In the genomic region with DNA sequence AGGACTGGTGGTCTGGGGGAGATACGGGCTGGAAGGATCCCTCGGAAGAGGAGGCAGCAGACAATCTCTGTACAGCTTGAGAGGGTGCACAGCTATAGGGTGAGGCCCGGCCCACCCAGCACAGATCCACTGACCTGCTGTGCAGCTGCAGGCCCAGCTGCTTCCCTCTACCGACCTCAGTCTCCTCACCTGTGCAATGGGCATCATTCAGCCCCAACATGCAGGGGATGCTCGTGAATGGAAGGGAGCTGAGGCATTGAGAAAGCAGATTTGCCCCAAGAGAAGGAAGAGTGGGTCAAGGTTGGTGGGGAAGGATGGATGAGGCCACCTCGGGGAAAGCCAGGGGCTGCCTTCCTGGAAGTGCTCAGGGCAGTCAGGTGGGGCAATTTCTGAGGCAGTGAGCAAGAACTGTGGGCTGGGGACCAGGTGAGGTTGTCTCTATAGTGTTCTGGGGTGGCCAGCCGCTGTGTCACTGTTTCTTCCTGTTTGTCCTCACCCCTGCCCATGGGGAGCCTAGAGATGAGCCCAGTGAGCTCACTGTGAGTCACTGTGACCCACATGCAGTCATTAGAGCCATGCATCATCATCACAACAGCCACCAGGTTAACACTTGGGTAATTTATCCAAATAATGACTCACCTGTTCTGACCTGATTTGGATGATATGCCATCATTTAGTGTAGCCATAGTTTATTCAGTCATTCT, we compare ENCODE assay signal across 1 cellular context.
TF ChIP-seq lines count a peak whose summit lies in the region.

No MANE protein-coding gene starts in this region.

TF ChIP-seq in GM12878, 131 proteins besides CTCF, POLR2A, EP300 and RAD21:
- TF ChIP-seq, protein P1, sequence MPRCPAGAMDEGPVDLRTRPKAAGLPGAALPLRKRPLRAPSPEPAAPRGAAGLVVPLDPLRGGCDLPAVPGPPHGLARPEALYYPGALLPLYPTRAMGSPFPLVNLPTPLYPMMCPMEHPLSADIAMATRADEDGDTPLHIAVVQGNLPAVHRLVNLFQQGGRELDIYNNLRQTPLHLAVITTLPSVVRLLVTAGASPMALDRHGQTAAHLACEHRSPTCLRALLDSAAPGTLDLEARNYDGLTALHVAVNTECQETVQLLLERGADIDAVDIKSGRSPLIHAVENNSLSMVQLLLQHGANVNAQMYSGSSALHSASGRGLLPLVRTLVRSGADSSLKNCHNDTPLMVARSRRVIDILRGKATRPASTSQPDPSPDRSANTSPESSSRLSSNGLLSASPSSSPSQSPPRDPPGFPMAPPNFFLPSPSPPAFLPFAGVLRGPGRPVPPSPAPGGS (IDR thresholded peaks at IDR 0.05; ENCODE audit: borderline replicate concordance, insufficient read depth, low read depth, low read length, poor library complexity, severe bottlenecking) = peak; percentile 24
- TF ChIP-seq RCOR1 (conservative IDR thresholded peaks at IDR 0.05; ENCODE audit: low read depth, low read length) = no peak
